ENCODE assay signal across 18 cellular contexts in genomic region chr4:140091305-140091704, GRCh38.
A peak's percentile ranks its signal among the peaks of the same experiment; 100 is the strongest.
DNase-seq lines count a peak whose midpoint lies in the region; ATAC-seq and TF ChIP-seq lines count a peak whose summit lies in the region.
"Had no signal": no experiment of that assay in that cellular context is flagged by ENCODE, and none has a peak within 500 bp of the region (broad histone marks: within the 10 kb centered on the region; RNA-seq: fewer than 3 reads in every experiment).

No MANE protein-coding gene starts in this region.

- peaks cover 0 to 13% of the 10 kb centered on the region in 2 donors for H3K4me1 ChIP-seq in breast epithelium
- H3K4me1 ChIP-seq in SJSA1 (replicated peaks) = peaks cover 80% of the 10 kb centered on the region

- CTCF ChIA-PET in MCF 10A (lab: Yijun Ruan, JAX) = interaction anchor here (0.6 to 1.9 kb wide), 3 partner anchors 18 to 594 kb away, joined by 4 to 6 read pairs (median 5); no protein-coding TSS in a partner anchor

- no TSS peak for BruUV-seq in MCF 10A (replicated peaks; lab: Mats Ljungman, UMichigan)

- H3K9me3 ChIP-seq in breast epithelium (no peaks in the 10 kb centered on the region), SJSA1 (replicated peaks) (no peaks in the 10 kb centered on the region)
- H3K9me3 ChIP-seq: right atrium auricular region, testis had no signal

- POLR2A ChIA-PET in MCF 10A (lab: Yijun Ruan, JAX) = no interaction called here

- H3K27ac ChIP-seq in breast epithelium = peak overlapping the region; percentile 50 to 52
- peak overlapping the region; percentile 93 for H3K27ac ChIP-seq in SJSA1
- H3K27ac ChIP-seq: SK-N-MC had no signal

- TF ChIP-seq CTCF in breast epithelium (IDR thresholded peaks at IDR 0.05) = no peak
- no peak for TF ChIP-seq CTCF in MCF 10A (IDR thresholded peaks at IDR 0.05; ENCODE audit: unreplicated experiment)
- TF ChIP-seq CTCF in fibroblast of villous mesenchyme (IDR thresholded peaks at IDR 0.05; ENCODE audit: insufficient read depth, low read depth, low read length) = no peak

- no peak for ATAC-seq in HG03571 (IDR thresholded peaks at IDR 0.05; ENCODE audit: unreplicated experiment)

- H3K27me3 Mint-ChIP-seq in MCF 10A (ENCODE audit: insufficient read depth, unreplicated experiment) = no peaks in the 10 kb centered on the region

- no peaks in the 10 kb centered on the region for H3K9me3 Mint-ChIP-seq in MCF 10A (ENCODE audit: unreplicated experiment)
- H3K9me3 Mint-ChIP-seq: activated T-helper 2 cell treated with anti-CD3 and anti-CD28 coated beads, Interferon-gamma antibody, Interleukin-2, Interleukin-4, amounts not matched to agents 10 μg/mL and 5 μg/mL and 100 μg/mL, durations not matched to agents 14 hours and 24 hours and 36 hours; CD8-positive, alpha-beta memory T cell had no signal

- H3K27ac Mint-ChIP-seq in MCF 10A (ENCODE audit: low read depth, unreplicated experiment) = no peak overlapping the region
- H3K27ac Mint-ChIP-seq: activated T-helper 2 cell treated with anti-CD3 and anti-CD28 coated beads, Interferon-gamma antibody, Interleukin-2, Interleukin-4, amounts not matched to agents 10 μg/mL and 5 μg/mL and 100 μg/mL, durations not matched to agents 14 hours and 24 hours and 36 hours had no signal

- no peaks in the 10 kb centered on the region for H3K36me3 Mint-ChIP-seq in MCF 10A (ENCODE audit: insufficient read depth, unreplicated experiment)
- H3K36me3 Mint-ChIP-seq: CD8-positive, alpha-beta memory T cell had no signal

- H3K36me3 ChIP-seq in breast epithelium (no peaks in the 10 kb centered on the region), SJSA1 (no peaks in the 10 kb centered on the region)
- H3K36me3 ChIP-seq: right atrium auricular region had no signal

- TF ChIP-seq POLR2A in breast epithelium (IDR thresholded peaks at IDR 0.05) = no peak

- H3K27me3 ChIP-seq in breast epithelium = no peaks in the 10 kb centered on the region
- no peaks in the 10 kb centered on the region for H3K27me3 ChIP-seq in SJSA1 (replicated peaks)
- H3K27me3 ChIP-seq: right atrium auricular region, testis had no signal

- DNase-seq in breast epithelium (ENCODE audit: low spot score in 2 of 2) (no peak), MCF 10A (ENCODE audit: unreplicated experiment) (no peak), SJSA1 (ENCODE audit: low read depth in 1 of 2, low spot score in 2 of 2) (peak in 1 of 2 experiments; percentile 53), fibroblast of villous mesenchyme (ENCODE audit: low read depth) (peak; percentile 61), GM19240 (ENCODE audit: insufficient read length, low spot score) (no peak)
- DNase-seq in activated CD4-positive, alpha-beta T cell treated with anti-CD3 and anti-CD28 coated beads for 48 hours = no peak
- no peak for DNase-seq in activated effector memory CD4-positive, alpha-beta T cell treated with anti-CD3 and anti-CD28 coated beads, Interleukin-2, amount 50 U/mL, for 16 hours
- DNase-seq: activated CD4-positive, alpha-beta T cell treated with anti-CD3 and anti-CD28 coated beads for 4 hours; CD8-positive, alpha-beta memory T cell; KBM-7; NCI-H1092 treated with DMSO at 0.1 percent for 48 hours; NCI-H2081; NCI-H510A treated with DMSO at 0.1 percent for 48 hours; testis had no signal

- H3K4me1 Mint-ChIP-seq in MCF 10A (ENCODE audit: insufficient read depth, unreplicated experiment) = peaks cover 39% of the 10 kb centered on the region

- no peak overlapping the region for H3K4me3 ChIP-seq in breast epithelium
- H3K4me3 ChIP-seq in SJSA1 = no peak overlapping the region
- no peak overlapping the region for H3K4me3 ChIP-seq in fibroblast of villous mesenchyme (ENCODE audit: low read depth, low read length)
- H3K4me3 ChIP-seq: right atrium auricular region, SK-N-MC, testis had no signal

- intact Hi-C loops in breast epithelium (cut with DNase I; ENCODE audit: low total_unique reads) (no loop called here), MCF 10A (cut with micrococcal nuclease) (no loop called here)

- H3K4me3 Mint-ChIP-seq in MCF 10A (ENCODE audit: unreplicated experiment) = no peak overlapping the region
- H3K4me3 Mint-ChIP-seq: CD8-positive, alpha-beta memory T cell had no signal
